In the genomic region with DNA sequence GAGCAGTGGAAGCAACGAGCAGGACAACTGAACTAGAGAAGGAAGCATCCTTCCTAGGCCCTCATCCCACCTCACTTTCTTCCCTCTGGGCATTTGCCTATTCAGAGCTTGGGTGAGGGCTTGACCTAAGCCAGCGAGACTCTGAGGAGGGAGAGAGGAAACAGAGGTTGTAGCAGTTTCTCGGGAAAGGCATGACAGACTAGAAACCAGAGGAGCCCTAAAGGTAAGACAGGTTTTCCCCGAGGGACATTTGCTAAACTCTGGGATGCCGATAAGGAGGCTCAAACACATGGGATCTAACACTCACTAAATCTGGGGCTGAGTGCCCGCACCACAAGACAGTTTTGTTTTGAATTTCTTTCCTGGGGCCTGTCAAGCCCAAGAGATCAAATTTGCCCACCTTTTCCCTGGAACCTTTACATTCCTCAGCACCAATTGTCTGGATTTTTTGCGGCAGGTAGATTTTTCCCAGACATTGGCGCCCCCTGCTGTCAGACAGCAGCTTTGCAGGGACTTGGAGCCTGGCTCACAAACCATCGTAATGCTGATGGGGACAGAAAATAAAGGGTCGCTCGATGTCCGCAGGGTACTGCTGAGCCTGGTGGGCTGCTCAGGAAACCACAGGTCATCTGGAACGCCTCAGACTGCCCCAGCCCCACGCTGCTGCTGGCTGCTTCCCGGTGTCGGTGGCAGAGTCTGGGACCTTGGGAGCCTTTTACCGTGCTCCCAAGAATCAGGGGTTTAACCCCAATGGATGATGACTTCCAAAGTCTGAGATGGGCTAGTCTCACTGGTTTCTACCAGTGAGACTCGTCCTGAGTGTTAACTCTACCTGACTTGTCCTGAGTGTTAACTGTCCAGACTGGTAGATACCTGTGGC, we compare ENCODE assay signal across 9 cellular contexts. TPM values are rescaled to one million over a fixed set of nuclear protein-coding genes. Genes with fewer than 3 reads are reported as not detected.
A peak's percentile ranks its signal among the peaks of the same experiment; 100 is the strongest.
DNase-seq lines count a peak whose midpoint lies in the region; ATAC-seq and TF ChIP-seq lines count a peak whose summit lies in the region.
"Had no signal": no experiment of that assay in that cellular context is flagged by ENCODE, and none has a peak within 500 bp of the region (broad histone marks: within the 10 kb centered on the region; RNA-seq: fewer than 3 reads in every experiment).

No MANE protein-coding gene starts in this region.

- TF ChIP-seq EP300 in tibial nerve (IDR thresholded peaks at IDR 0.05) = no peak

- intact Hi-C loops in natural killer cell (cut with micrococcal nuclease) = loop anchor here (1.0 kb wide), 1 partner anchor 133 kb away; no protein-coding TSS in a partner anchor

- peak; percentile 98 for TF ChIP-seq CTCF in natural killer cell (IDR thresholded peaks at IDR 0.05)
- peak; percentile 78 to 94 (median 86) for TF ChIP-seq CTCF in tibial nerve (IDR thresholded peaks at IDR 0.05)

- DNase-seq in COLO668 (lab: John Stamatoyannopoulos, UW; ENCODE audit: unreplicated experiment) = peak; percentile 45
- DNase-seq in HT-29 (ENCODE audit: low spot score) = peak; percentile 68
- DNase-seq in activated CD4-positive, alpha-beta T cell treated with anti-CD3 and anti-CD28 coated beads, Interleukin-2, amount 10 ng/mL, durations not matched to agents 7 days and 5 days = peak; percentile 55
- peak; percentile 45 to 62 (median 54) for DNase-seq in effector memory CD8-positive, alpha-beta T cell
- peak; percentile 57 for DNase-seq in natural killer cell
- DNase-seq in tibial nerve (ENCODE audit: low spot score in 2 of 2) = peak in 1 of 2 donors; percentile 38

- no peak overlapping the region for H3K4me3 ChIP-seq in tibial nerve
- H3K4me3 ChIP-seq: skin epidermis had no signal

- no peaks in the 10 kb centered on the region for H3K27me3 Mint-ChIP-seq in activated CD4-positive, alpha-beta T cell treated with anti-CD3 and anti-CD28 coated beads, Interleukin-2, amount 10 ng/mL, durations not matched to agents 7 days and 5 days
- H3K27me3 Mint-ChIP-seq in effector memory CD8-positive, alpha-beta T cell = peaks cover 2 to 8% of the 10 kb centered on the region in 2 donors
- H3K27me3 Mint-ChIP-seq in natural killer cell (ENCODE audit: low read depth in 2 of 2) = peaks cover 2% of the 10 kb centered on the region in 2 donors

- H3K4me3 Mint-ChIP-seq in activated CD4-positive, alpha-beta T cell treated with anti-CD3 and anti-CD28 coated beads, Interleukin-2, amount 10 ng/mL, durations not matched to agents 7 days and 5 days = no peak overlapping the region
- no peak overlapping the region for H3K4me3 Mint-ChIP-seq in effector memory CD8-positive, alpha-beta T cell
- no peak overlapping the region for H3K4me3 Mint-ChIP-seq in natural killer cell

- H3K9me3 Mint-ChIP-seq in activated CD4-positive, alpha-beta T cell treated with anti-CD3 and anti-CD28 coated beads, Interleukin-2, amount 10 ng/mL, durations not matched to agents 7 days and 5 days = peaks cover 3% of the 10 kb centered on the region
- no peaks in the 10 kb centered on the region for H3K9me3 Mint-ChIP-seq in effector memory CD8-positive, alpha-beta T cell
- no peaks in the 10 kb centered on the region for H3K9me3 Mint-ChIP-seq in natural killer cell

- CTCF ChIA-PET in activated CD4-positive, alpha-beta T cell treated with anti-CD3 and anti-CD28 coated beads, Interleukin-2, amount 10 ng/mL, durations not matched to agents 7 days and 5 days (lab: Charles Lee) = interaction anchor here (0.6 to 2.2 kb wide), 7 partner anchors 13 to 1135 kb away, joined by 3 to 9 read pairs (median 3); no protein-coding TSS in a partner anchor

- no peak overlapping the region for H3K27ac ChIP-seq in tibial nerve
- H3K27ac ChIP-seq: skin epidermis had no signal

- peaks cover 10% of the 10 kb centered on the region for H3K4me1 Mint-ChIP-seq in activated CD4-positive, alpha-beta T cell treated with anti-CD3 and anti-CD28 coated beads, Interleukin-2, amount 10 ng/mL, durations not matched to agents 7 days and 5 days
- peaks cover 4 to 6% of the 10 kb centered on the region in 2 donors for H3K4me1 Mint-ChIP-seq in effector memory CD8-positive, alpha-beta T cell (ENCODE audit: low read depth in 2 of 2)
- peaks cover 7 to 11% of the 10 kb centered on the region in 2 donors for H3K4me1 Mint-ChIP-seq in natural killer cell

- TF ChIP-seq POLR2A in tibial nerve (IDR thresholded peaks at IDR 0.05) = no peak

- peaks cover 2% of the 10 kb centered on the region for H3K36me3 Mint-ChIP-seq in activated CD4-positive, alpha-beta T cell treated with anti-CD3 and anti-CD28 coated beads, Interleukin-2, amount 10 ng/mL, durations not matched to agents 7 days and 5 days (ENCODE audit: low read depth)
- H3K36me3 Mint-ChIP-seq in effector memory CD8-positive, alpha-beta T cell (ENCODE audit: insufficient read depth) = no peaks in the 10 kb centered on the region
- no peaks in the 10 kb centered on the region for H3K36me3 Mint-ChIP-seq in natural killer cell

- peaks cover 0 to 12% (median 0%) of the 10 kb centered on the region in 4 donors for H3K4me1 ChIP-seq in tibial nerve

- peak overlapping the region; percentile 13 for H3K27ac Mint-ChIP-seq in activated CD4-positive, alpha-beta T cell treated with anti-CD3 and anti-CD28 coated beads, Interleukin-2, amount 10 ng/mL, durations not matched to agents 7 days and 5 days
- peak overlapping the region; percentile 25 to 38 for H3K27ac Mint-ChIP-seq in effector memory CD8-positive, alpha-beta T cell
- H3K27ac Mint-ChIP-seq in natural killer cell = no peak overlapping the region

- peak; percentile 47 for ATAC-seq in effector memory CD8-positive, alpha-beta T cell (replicated peaks)
- peak; percentile 59 to 66 (median 62) for ATAC-seq in natural killer cell
- no peak for ATAC-seq in HG02642 (IDR thresholded peaks at IDR 0.05; ENCODE audit: poor library complexity, unreplicated experiment)
- ATAC-seq in HG03571 (IDR thresholded peaks at IDR 0.05; ENCODE audit: unreplicated experiment) = no peak

- H3K36me3 ChIP-seq in tibial nerve = no peaks in the 10 kb centered on the region

- 26 to 33% methylated on average over 12 to 18 of the region's 18 CpGs for WGBS in tibial nerve, 2 donors

- POLR2A ChIA-PET in activated CD4-positive, alpha-beta T cell treated with anti-CD3 and anti-CD28 coated beads, Interleukin-2, amount 10 ng/mL, durations not matched to agents 7 days and 5 days (lab: Charles Lee) = no interaction called here

- H3K27me3 ChIP-seq in tibial nerve = no peaks in the 10 kb centered on the region

- no peaks in the 10 kb centered on the region for H3K9me3 ChIP-seq in tibial nerve

RNA-seq across cellular contexts. Expression of a gene that starts 23.4 kb away (rescaled TPM):
- total RNA-seq in HT-29 (2014; rRNA removed; shearing (Covaris generic)) = 0.05 and 0.23 TPM in 2 replicates
- total RNA-seq in activated CD4-positive, alpha-beta T cell treated with anti-CD3 and anti-CD28 coated beads, Interleukin-2, amount 10 ng/mL, durations not matched to agents 7 days and 5 days = 1 to 10 TPM; 2.4 to 3.5 TPM
- 10 to 100 TPM; 17.1 to 41.4 (median 28.6) TPM for total RNA-seq in natural killer cell
- 1 to 10 TPM in 3 of 4 donors, under 1 TPM in 1; 0.84 to 7.1 (median 3.2) TPM for total RNA-seq in tibial nerve

Comparison
In these comparisons a context has a peak if more than half of its experiments do, and no peak if none do; other contexts are left out.
1. H3K27ac Mint-ChIP-seq: peak in activated CD4-positive, alpha-beta T cell treated with anti-CD3 and anti-CD28 coated beads, Interleukin-2, amount 10 ng/mL, durations not matched to agents 7 days and 5 days (single experiment) and effector memory CD8-positive, alpha-beta T cell (2 of 2); none in natural killer cell (0 of 2).
2. ATAC-seq: peak in effector memory CD8-positive, alpha-beta T cell (single experiment) and natural killer cell (3 of 3); none in HG02642 (single experiment) and HG03571 (single experiment).